ENCODE assay signal across 8 cellular contexts in genomic region chr4:36243355-36244256, GRCh38. TPM values are rescaled to one million over a fixed set of nuclear protein-coding genes. Genes with fewer than 3 reads are reported as not detected.
DNase-seq lines count a peak whose midpoint lies in the region; ATAC-seq, FAIRE-seq and TF ChIP-seq lines count a peak whose summit lies in the region.

No MANE protein-coding gene starts in this region.

- DNase-seq in GM12892 (ENCODE audit: insufficient read length), result no peak
- DNase-seq in HCT116 (ENCODE audit: low read depth, low spot score), result no peak
- DNase-seq in NCI-H1105 treated with DMSO at 0.1 percent for 48 hours (lab: John Stamatoyannopoulos, UW), result peak; percentile 66
- DNase-seq in activated T-cell treated with anti-CD3 and anti-CD28 coated beads, Interleukin-2, amount 50 U/mL, for 24 hours, result peak; percentile 75
- peak; percentile 22 for DNase-seq in fibroblast of pulmonary artery (ENCODE audit: low read depth)
- DNase-seq in neural crest cell (ENCODE audit: low read depth, low spot score), result peak; percentile 28
- peak in 40 of 49 donors; percentile 8 to 72 (median 51) for DNase-seq in substantia nigra (lab: John Stamatoyannopoulos, UW)
- DNase-seq in NCI-H2029 treated with DMSO at 0.1 percent for 48 hours (lab: John Stamatoyannopoulos, UW), result no peak

- H3K79me2 ChIP-seq in HCT116 (ENCODE audit: insufficient read depth, low read length), result peaks cover 54% of the 10 kb centered on the region

- peak overlapping the region; percentile 94 for H3K4me3 Mint-ChIP-seq in activated T-cell treated with anti-CD3 and anti-CD28 coated beads, Interleukin-2, amount 50 U/mL, for 24 hours
- H3K4me3 Mint-ChIP-seq in neural crest cell, result peak overlapping the region; percentile 80

- H3K36me3 Mint-ChIP-seq in activated T-cell treated with anti-CD3 and anti-CD28 coated beads, Interleukin-2, amount 50 U/mL, for 24 hours (ENCODE audit: low read depth), result peaks cover 38% of the 10 kb centered on the region
- H3K36me3 Mint-ChIP-seq in neural crest cell (ENCODE audit: low read depth), result no peaks in the 10 kb centered on the region

- peaks cover 0 to 4% of the 10 kb centered on the region in 2 experiments; a peak in 1 of 4 replicates for H3K36me3 ChIP-seq in HCT116 (ENCODE audit: control insufficient read depth in 1 of 2, insufficient read depth in 2 of 2, low read length in 2 of 2)

- H4K20me1 ChIP-seq in HCT116 (ENCODE audit: insufficient read depth), result no peaks in the 10 kb centered on the region

- H3K4me1 Mint-ChIP-seq in activated T-cell treated with anti-CD3 and anti-CD28 coated beads, Interleukin-2, amount 50 U/mL, for 24 hours (ENCODE audit: low read depth), result peaks cover 43% of the 10 kb centered on the region
- peaks cover 14% of the 10 kb centered on the region for H3K4me1 Mint-ChIP-seq in neural crest cell

- peaks cover 18 to 29% of the 10 kb centered on the region in 2 experiments for H3K4me1 ChIP-seq in HCT116 (ENCODE audit: control insufficient read depth in 1 of 2, insufficient read depth in 2 of 2, low read length in 2 of 2)

- TF ChIP-seq CTCF in HCT116 (IDR thresholded peaks at IDR 0.05 in 2 of 3, conservative IDR thresholded peaks at IDR 0.05 in 1 of 3; ENCODE audit: borderline replicate concordance in 1 of 3, insufficient read depth in 1 of 3, low read depth in 2 of 3, low read length in 2 of 3) (no peak), fibroblast of pulmonary artery (IDR thresholded peaks at IDR 0.05; ENCODE audit: low read length, missing control alignments) (no peak), neural crest cell (conservative IDR thresholded peaks at IDR 0.05) (no peak)

- POLR2A ChIA-PET in HCT116 (lab: Charles Lee), result interaction anchor here (0.7 to 0.9 kb wide), 3 partner anchors 11 to 21 kb away, joined by 3 to 5 read pairs (median 4); no protein-coding TSS in a partner anchor

- peak overlapping the region; percentile 77 for H3K9ac ChIP-seq in HCT116 (ENCODE audit: low read length)

- RAD21 ChIA-PET in HCT116 (lab: Charles Lee; ENCODE audit: low non-redundant PET in 1 of 2, low total read pairs in 2 of 2, uncharacterized antibody in 2 of 2, unreplicated experiment in 2 of 2), result no interaction called here

- peak overlapping the region; percentile 73 to 78 for H3K4me3 ChIP-seq in HCT116 (replicated peaks in 1 of 2; ENCODE audit: low read depth in 1 of 2, low read length in 2 of 2)
- H3K4me3 ChIP-seq in fibroblast of pulmonary artery (replicated peaks; ENCODE audit: low read depth, low read length), result peak overlapping the region; percentile 59

- CTCF ChIA-PET in HCT116 (lab: Charles Lee), result interaction anchor here (1.0 to 1.7 kb wide), 2 partner anchors 8 to 156 kb away, joined by 3 to 6 read pairs; no protein-coding TSS in a partner anchor

- intact Hi-C loops in HCT116 (cut with micrococcal nuclease), result no loop called here

- H3K27me3 Mint-ChIP-seq in activated T-cell treated with anti-CD3 and anti-CD28 coated beads, Interleukin-2, amount 50 U/mL, for 24 hours, result no peaks in the 10 kb centered on the region
- peaks cover 63% of the 10 kb centered on the region for H3K27me3 Mint-ChIP-seq in neural crest cell (ENCODE audit: low read depth)

- H3K9me3 Mint-ChIP-seq in activated T-cell treated with anti-CD3 and anti-CD28 coated beads, Interleukin-2, amount 50 U/mL, for 24 hours, result no peaks in the 10 kb centered on the region
- H3K9me3 Mint-ChIP-seq in neural crest cell, result no peaks in the 10 kb centered on the region

- peak overlapping the region; percentile 91 for H3K4me2 ChIP-seq in HCT116 (ENCODE audit: low read length)

- no TSS peak for BruUV-seq in HCT116 (replicated peaks; lab: Mats Ljungman, UMichigan)

- FAIRE-seq in GM12892 (lab: Jason Lieb, UNC), result peak; percentile 81

- H3K27ac ChIP-seq in HCT116 (ENCODE audit: low read depth, low read length), result peak overlapping the region; percentile 88
- peak overlapping the region; percentile 94 for H3K27ac ChIP-seq in substantia nigra (ENCODE audit: low read depth, low read length, poor library complexity, severe bottlenecking)

- H3K27ac Mint-ChIP-seq in activated T-cell treated with anti-CD3 and anti-CD28 coated beads, Interleukin-2, amount 50 U/mL, for 24 hours, result peak overlapping the region; percentile 98
- H3K27ac Mint-ChIP-seq in neural crest cell (ENCODE audit: unreplicated experiment), result no peak overlapping the region

- peak; percentile 49 for ATAC-seq in HCT116

- H2AFZ ChIP-seq in HCT116 (ENCODE audit: low read depth, low read length, poor library complexity, severe bottlenecking), result no peak overlapping the region

- TF ChIP-seq POLR2A in GM12892 (IDR thresholded peaks at IDR 0.05; ENCODE audit: low read depth, low read length), result no peak
- no peak for TF ChIP-seq POLR2A in HCT116 (IDR thresholded peaks at IDR 0.05; ENCODE audit: borderline replicate concordance, extremely low read depth, insufficient read depth, insufficient read length)

- TF ChIP-seq RAD21 in HCT116 (IDR thresholded peaks at IDR 0.05; ENCODE audit: low read depth), result 0 out of 2 replicates have a peak, but pooled peaks have one; percentile 7

- no peaks in the 10 kb centered on the region for H3K27me3 ChIP-seq in HCT116 (ENCODE audit: insufficient read depth, low read length)

- no peaks in the 10 kb centered on the region for H3K9me3 ChIP-seq in HCT116 (ENCODE audit: control insufficient read depth in 1 of 2, insufficient read depth in 1 of 2, low read depth in 1 of 2, low read length in 2 of 2)

- no peaks in the 10 kb centered on the region for H3K9me2 ChIP-seq in HCT116 (ENCODE audit: insufficient read depth)

TF ChIP-seq in HCT116, 20 proteins besides CTCF, POLR2A, EP300 and RAD21:
- TF ChIP-seq EZH2 (IDR thresholded peaks at IDR 0.05) (no peak), FOSL1 (IDR thresholded peaks at IDR 0.05; ENCODE audit: low read depth) (0 out of 2 replicates have a peak, but pooled peaks have one; percentile 5), SP1 (IDR thresholded peaks at IDR 0.05; ENCODE audit: low read depth) (no peak), SRF (IDR thresholded peaks at IDR 0.05; ENCODE audit: low read depth) (no peak), MAX (IDR thresholded peaks at IDR 0.05) (no peak), EGR1 (IDR thresholded peaks at IDR 0.05; ENCODE audit: low read depth) (peak; percentile 48; the same call in 1 of the 2 replicates)

RNA-seq across cellular contexts. Expression of gene ARAP2, which starts 0.7 kb away (rescaled TPM):
- 12.5 TPM for polyA plus RNA-seq in GM12892 (2012; ENCODE audit: missing spikeins)
- total RNA-seq in HCT116 (2021; ENCODE audit: unreplicated experiment) (13.6 TPM), neural crest cell (0.93 TPM in 2 replicates)
- 1.9 and 2.2 TPM in 2 replicates for polyA plus RNA-seq in HCT116 (2012)

RNA-seq across cellular contexts. Expression of gene DTHD1, which starts 37.8 kb away (rescaled TPM):
- polyA plus RNA-seq in GM12892 (2012; ENCODE audit: missing spikeins), result 0.98 TPM
- total RNA-seq in HCT116 (2021; ENCODE audit: unreplicated experiment) (not detected), neural crest cell (not detected in 2 replicates)
- polyA plus RNA-seq in HCT116 (2012), result not detected in 2 replicates

Comparison
In these comparisons a context has a peak if more than half of its experiments do, and no peak if none do; other contexts are left out.
1. DNase-seq: peak in NCI-H1105 treated with DMSO at 0.1 percent for 48 hours (single experiment), activated T-cell treated with anti-CD3 and anti-CD28 coated beads, Interleukin-2, amount 50 U/mL, for 24 hours (single experiment), fibroblast of pulmonary artery (single experiment), neural crest cell (single experiment) and substantia nigra (40 of 49); none in GM12892 (single experiment), HCT116 (single experiment) and NCI-H2029 treated with DMSO at 0.1 percent for 48 hours (single experiment).